Comparison of ENCODE assay signal across 8 cellular contexts in genomic region chrX:43349363-43349762, GRCh38.
DNase-seq lines count a peak whose midpoint lies in the region; ATAC-seq and TF ChIP-seq lines count a peak whose summit lies in the region.

No MANE protein-coding gene starts in this region.

- H3K9me3 ChIP-seq in AG04450 (ENCODE audit: control insufficient read depth, insufficient read depth, low read length) (no peaks in the 10 kb centered on the region), PC-9 (ENCODE audit: insufficient read depth, low read depth) (no peaks in the 10 kb centered on the region), body of pancreas (no peaks in the 10 kb centered on the region)

- H3K4me3 ChIP-seq in AG04450 (ENCODE audit: low read depth, low read length) (no peak overlapping the region), PC-9 (no peak overlapping the region), body of pancreas (no peak overlapping the region), mesendoderm (ENCODE audit: low read length) (no peak overlapping the region)

- no peak overlapping the region for H4K8ac ChIP-seq in mesendoderm (ENCODE audit: low read depth, low read length)

- H3K4me2 ChIP-seq in PC-9: no peak overlapping the region
- H3K4me2 ChIP-seq in mesendoderm (ENCODE audit: low read length): no peak overlapping the region

- H2AFZ ChIP-seq in PC-9: no peak overlapping the region

- WGBS in body of pancreas, 2 donors: 0% methylated on average over 1 of the region's 1 CpG; no CpG with 5 or more reads in 1 of the 2 donors
- no CpG with 5 or more reads among the region's 1 CpG for WGBS in mesendoderm (ENCODE audit: extremely low coverage, insufficient coverage, low lambda C conversion rate)

- BruUV-seq in PC-9 (replicated peaks; lab: Mats Ljungman, UMichigan): no TSS peak

- H4K20me1 ChIP-seq in PC-9 (ENCODE audit: insufficient read depth): no peaks in the 10 kb centered on the region

- no peaks in the 10 kb centered on the region for H3F3A ChIP-seq in PC-9 (ENCODE audit: insufficient read depth, low read depth)

- no peak overlapping the region for H4K5ac ChIP-seq in mesendoderm (ENCODE audit: low read length)

- no peak overlapping the region for H3K23ac ChIP-seq in mesendoderm (ENCODE audit: low read length)

- no peak overlapping the region for H3K27ac ChIP-seq in AG04450 (ENCODE audit: low read depth, low read length)
- H3K27ac ChIP-seq in PC-9: no peak overlapping the region
- H3K27ac ChIP-seq in body of pancreas: no peak overlapping the region
- H3K27ac ChIP-seq in mesendoderm (ENCODE audit: low read depth, low read length): no peak overlapping the region

- H3K79me1 ChIP-seq in mesendoderm (ENCODE audit: low read length): no peaks in the 10 kb centered on the region

- peak; percentile 62 for ATAC-seq in HG02943 (IDR thresholded peaks at IDR 0.05; ENCODE audit: low read depth, unreplicated experiment)
- no peak for ATAC-seq in body of pancreas

- no peaks in the 10 kb centered on the region for H3K9me2 ChIP-seq in PC-9 (ENCODE audit: insufficient read depth)

- DNase-seq in AG04450 (ENCODE audit: low read depth, low spot score) (no peak), PC-9 (no peak), body of pancreas (peak; percentile 21 to 58 (median 40)), mesendoderm (peak; percentile 71), GOT3 (lab: John Stamatoyannopoulos, UW) (no peak), KG1 (lab: John Stamatoyannopoulos, UW) (no peak)

- no peak overlapping the region for H2BK120ac ChIP-seq in mesendoderm (ENCODE audit: low read depth, low read length)

- intact Hi-C loops in PC-9 (cut with micrococcal nuclease; ENCODE audit: unreplicated experiment) (no loop called here), body of pancreas (cut with DNase I) (no loop called here)

- H3K36me3 ChIP-seq in PC-9 (ENCODE audit: low read depth): no peaks in the 10 kb centered on the region
- H3K36me3 ChIP-seq in body of pancreas (replicated peaks in 1 of 2; ENCODE audit: insufficient read depth in 1 of 2, low read depth in 2 of 2): no peaks in the 10 kb centered on the region
- no peaks in the 10 kb centered on the region for H3K36me3 ChIP-seq in mesendoderm (ENCODE audit: control insufficient read depth, insufficient read depth, low read length)

- H2BK15ac ChIP-seq in mesendoderm (replicated peaks; ENCODE audit: low read depth): no peak overlapping the region

- H3K79me2 ChIP-seq in PC-9 (ENCODE audit: low read depth): no peaks in the 10 kb centered on the region
- H3K79me2 ChIP-seq in mesendoderm (ENCODE audit: control insufficient read depth, insufficient read depth, low read length): no peaks in the 10 kb centered on the region

- TF ChIP-seq CTCF in AG04450 (IDR thresholded peaks at IDR 0.05; ENCODE audit: low read depth, low read length) (peak; percentile 56), GM12873 (IDR thresholded peaks at IDR 0.05; ENCODE audit: insufficient read depth, low read depth, low read length, missing control alignments) (peak; percentile 90), PC-9 (conservative IDR thresholded peaks at IDR 0.05) (peak; percentile 58), body of pancreas (IDR thresholded peaks at IDR 0.05) (peak; percentile 14 to 61 (median 52))

- no peak overlapping the region for H3K4ac ChIP-seq in mesendoderm (ENCODE audit: low read depth, low read length)

- H3K56ac ChIP-seq in mesendoderm (ENCODE audit: low read length): no peak overlapping the region

- no peaks in the 10 kb centered on the region for H3K4me1 ChIP-seq in PC-9 (replicated peaks; ENCODE audit: insufficient read depth)
- H3K4me1 ChIP-seq in body of pancreas: no peaks in the 10 kb centered on the region
- H3K4me1 ChIP-seq in mesendoderm (ENCODE audit: control insufficient read depth, low read depth, low read length): no peaks in the 10 kb centered on the region

- no peak overlapping the region for H3K18ac ChIP-seq in mesendoderm (ENCODE audit: low read length)

- no peak for TF ChIP-seq POLR2A in body of pancreas (IDR thresholded peaks at IDR 0.05)

- CTCF ChIA-PET in AG04450 (lab: Charles Lee) (interaction anchor here (0.6 to 1.1 kb wide), 4 partner anchors 9 to 591 kb away, joined by 3 to 5 read pairs (median 3); no protein-coding TSS in a partner anchor), PC-9 (lab: Charles Lee) (no interaction called here)

- no peak overlapping the region for H2BK5ac ChIP-seq in mesendoderm (ENCODE audit: low read length)

- no peak overlapping the region for H3K9ac ChIP-seq in mesendoderm (ENCODE audit: low read length)

- POLR2A ChIA-PET in AG04450 (lab: Yijun Ruan, JAX): no interaction called here
- POLR2A ChIA-PET in PC-9 (lab: Charles Lee; ENCODE audit: unreplicated experiment): no interaction called here

- no peak overlapping the region for H2AK5ac ChIP-seq in mesendoderm (ENCODE audit: low read length)

- H3K27me3 ChIP-seq in AG04450 (ENCODE audit: control insufficient read depth, insufficient read depth, low read length) (no peaks in the 10 kb centered on the region), PC-9 (ENCODE audit: insufficient read depth, low read depth) (no peaks in the 10 kb centered on the region), body of pancreas (no peaks in the 10 kb centered on the region), mesendoderm (ENCODE audit: insufficient read depth, low read length, poor library complexity) (no peaks in the 10 kb centered on the region)

Comparison
In these comparisons a context has a peak if more than half of its experiments do, and no peak if none do; other contexts are left out.
1. DNase-seq: peak in body of pancreas (4 of 4) and mesendoderm (single experiment); none in AG04450 (single experiment), PC-9 (0 of 2), GOT3 (single experiment) and KG1 (single experiment).
2. Peak in every context shown above with its lines, with median percentiles within 50 percentile points of each other: CTCF ChIP-seq.